ENCODE assay signal across 8 cellular contexts in the genomic region with DNA sequence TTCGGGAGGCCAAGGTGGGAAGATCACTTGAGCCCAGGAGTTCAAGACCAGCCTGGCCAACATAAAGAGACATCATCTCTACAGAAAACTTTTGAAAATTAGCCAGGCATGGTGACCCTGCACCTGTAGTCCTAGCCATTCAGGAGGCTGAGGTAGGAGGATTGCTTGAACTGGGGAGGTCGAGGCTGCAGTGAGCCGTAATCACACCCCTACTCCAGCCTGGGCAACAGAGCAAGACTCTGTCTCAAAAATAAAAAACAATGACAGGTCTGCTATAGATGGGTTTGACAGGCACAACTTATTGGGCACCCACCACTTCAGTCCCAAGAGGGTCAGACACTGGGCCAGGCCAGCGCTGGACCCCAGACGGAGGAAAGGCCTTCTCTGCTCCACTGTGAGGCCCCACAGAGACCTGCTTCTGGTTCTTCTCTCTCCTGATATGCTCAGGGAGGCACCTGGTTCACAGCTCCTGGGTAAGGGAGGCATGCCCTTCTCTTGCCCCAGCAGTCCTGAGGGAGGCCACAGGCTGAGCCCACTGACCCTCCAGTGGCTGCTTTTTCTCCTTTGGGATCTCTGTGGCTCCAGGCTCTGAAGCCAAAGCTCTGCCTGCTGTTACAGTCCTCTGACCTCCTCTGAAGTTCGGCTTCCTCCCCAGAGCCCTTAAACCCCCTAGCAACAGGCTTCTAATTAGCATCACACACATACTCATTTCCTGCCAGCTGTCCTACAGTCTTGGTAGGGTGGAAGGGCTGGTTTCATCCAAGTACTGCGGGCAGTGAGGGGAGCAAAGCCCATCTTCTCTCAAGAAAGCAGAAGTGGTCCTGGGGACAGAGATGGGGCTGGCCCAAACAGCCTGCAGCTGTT. TPM values are rescaled to one million over a fixed set of nuclear protein-coding genes. Genes with fewer than 3 reads are reported as not detected.
DNase-seq lines count a peak whose midpoint lies in the region; ATAC-seq and TF ChIP-seq lines count a peak whose summit lies in the region.

No MANE protein-coding gene starts in this region.

- H3K4me1 Mint-ChIP-seq in dendritic cell treated with granulocyte-macrophage colony-stimulating factor and Interleukin-4, amounts not matched to agents 40 ng/mL and 50 ng/mL, for 4 days (ENCODE audit: low read depth) = peaks cover 35% of the 10 kb centered on the region

- DNase-seq in EL (peak; percentile 79), NOMO-1 (lab: John Stamatoyannopoulos, UW; ENCODE audit: unreplicated experiment in 2 of 2) (peak; percentile 97 to 99), posterior vena cava (ENCODE audit: low spot score) (peak; percentile 55), inferior parietal cortex (ENCODE audit: extremely low spot score) (no peak), 8988T (no peak)

- no peaks in the 10 kb centered on the region for H3K36me3 Mint-ChIP-seq in dendritic cell treated with granulocyte-macrophage colony-stimulating factor and Interleukin-4, amounts not matched to agents 40 ng/mL and 50 ng/mL, for 4 days (ENCODE audit: low read depth)

- no peaks in the 10 kb centered on the region for H3K9me3 Mint-ChIP-seq in dendritic cell treated with granulocyte-macrophage colony-stimulating factor and Interleukin-4, amounts not matched to agents 40 ng/mL and 50 ng/mL, for 4 days

- intact Hi-C loops in dendritic cell treated with granulocyte-macrophage colony-stimulating factor and Interleukin-4, amounts not matched to agents 40 ng/mL and 50 ng/mL, for 4 days (cut with micrococcal nuclease) = no loop called here
- intact Hi-C loops in posterior vena cava (cut with DNase I) = no loop called here

- peak; percentile 58 for TF ChIP-seq POLR2A in GM19099 (IDR thresholded peaks at IDR 0.05; ENCODE audit: extremely low read depth, insufficient read length, low read depth)

- no peak overlapping the region for H3K4me3 Mint-ChIP-seq in dendritic cell treated with granulocyte-macrophage colony-stimulating factor and Interleukin-4, amounts not matched to agents 40 ng/mL and 50 ng/mL, for 4 days

- H3K27me3 Mint-ChIP-seq in dendritic cell treated with granulocyte-macrophage colony-stimulating factor and Interleukin-4, amounts not matched to agents 40 ng/mL and 50 ng/mL, for 4 days = no peaks in the 10 kb centered on the region

- peak; percentile 99 for ATAC-seq in HG03095 (IDR thresholded peaks at IDR 0.05; ENCODE audit: unreplicated experiment)

- peak overlapping the region; percentile 28 for H3K27ac Mint-ChIP-seq in dendritic cell treated with granulocyte-macrophage colony-stimulating factor and Interleukin-4, amounts not matched to agents 40 ng/mL and 50 ng/mL, for 4 days

RNA-seq across cellular contexts. Expression of a gene that starts 14.4 kb away (rescaled TPM):
- total RNA-seq in posterior vena cava = 10 to 100 TPM; 67.0 to 99.2 TPM

RNA-seq across cellular contexts. Expression of a gene that starts 17.6 kb away (rescaled TPM):
- total RNA-seq in posterior vena cava = not detected

RNA-seq across cellular contexts. Expression of a gene that starts 28.8 kb away (rescaled TPM):
- 100 to 1,000 TPM; 149 to 167 TPM for total RNA-seq in posterior vena cava

RNA-seq across cellular contexts. Expression of a gene that starts 29.7 kb away (rescaled TPM):
- total RNA-seq in posterior vena cava = 1 to 10 TPM in 1 of 2 donors, under 1 TPM in 1; 0.74 to 1.8 TPM

RNA-seq across cellular contexts. Expression of a gene that starts 32.9 kb away (rescaled TPM):
- 1 to 10 TPM; 1.5 to 3.5 TPM for total RNA-seq in posterior vena cava

Comparison
In these comparisons a context has a peak if more than half of its experiments do, and no peak if none do; other contexts are left out.
1. DNase-seq: peak in EL (single experiment), NOMO-1 (2 of 2) and posterior vena cava (single experiment); none in inferior parietal cortex (single experiment) and 8988T (single experiment).